18 cellular contexts compared by ENCODE assay signal in genomic region chr4:2652415-2653155, GRCh38.
A peak's percentile ranks its signal among the peaks of the same experiment; 100 is the strongest.
DNase-seq lines count a peak whose midpoint lies in the region; ATAC-seq and TF ChIP-seq lines count a peak whose summit lies in the region.
"Had no signal": no experiment of that assay in that cellular context is flagged by ENCODE, and none has a peak within 500 bp of the region (broad histone marks: within the 10 kb centered on the region; RNA-seq: fewer than 3 reads in every experiment).

No MANE protein-coding gene starts in this region.

- ATAC-seq in Right ventricle myocardium inferior: no peak
- peak; percentile 57 for ATAC-seq in activated CD8-positive, alpha-beta T cell treated with anti-CD3 and anti-CD28 coated beads for 36 hours
- ATAC-seq in memory B cell (ENCODE audit: low read depth): no peak
- no peak for ATAC-seq in upper lobe of right lung
- ATAC-seq in HG03354 (IDR thresholded peaks at IDR 0.05; ENCODE audit: poor library complexity, severe bottlenecking, unreplicated experiment): no peak

- in situ Hi-C loops in G401 (cut with HindIII; ENCODE audit: low sequenced_read_pairs): no loop called here

- H3K9me3 ChIP-seq in right atrium auricular region: no peaks in the 10 kb centered on the region
- no peaks in the 10 kb centered on the region for H3K9me3 ChIP-seq in upper lobe of right lung
- H3K9me3 ChIP-seq: adrenal gland, thoracic aorta had no signal

- peaks cover 39% of the 10 kb centered on the region for H3K36me3 ChIP-seq in right atrium auricular region
- peaks cover 62% of the 10 kb centered on the region for H3K36me3 ChIP-seq in upper lobe of right lung

- no peaks in the 10 kb centered on the region for H3K4me1 ChIP-seq in right atrium auricular region
- H3K4me1 ChIP-seq in upper lobe of right lung: no peaks in the 10 kb centered on the region
- H3K4me1 ChIP-seq: adrenal gland had no signal

- H3K27me3 ChIP-seq in right atrium auricular region (no peaks in the 10 kb centered on the region), upper lobe of right lung (no peaks in the 10 kb centered on the region)
- H3K27me3 ChIP-seq: adrenal gland had no signal

- CTCF ChIA-PET in activated CD8-positive, alpha-beta T cell treated with anti-CD3 and anti-CD28 coated beads for 36 hours (lab: Charles Lee): no interaction called here

- H3K4me3 Mint-ChIP-seq in activated CD8-positive, alpha-beta T cell treated with anti-CD3 and anti-CD28 coated beads for 36 hours: peak overlapping the region; percentile 27
- no peak overlapping the region for H3K4me3 Mint-ChIP-seq in memory B cell
- H3K4me3 Mint-ChIP-seq: nephron had no signal

- H3K4me3 ChIP-seq in right atrium auricular region (no peak overlapping the region), upper lobe of right lung (no peak overlapping the region)
- H3K4me3 ChIP-seq: adrenal gland, thoracic aorta had no signal

- H3K4me1 Mint-ChIP-seq in activated CD8-positive, alpha-beta T cell treated with anti-CD3 and anti-CD28 coated beads for 36 hours (ENCODE audit: low read depth): peaks cover 27% of the 10 kb centered on the region
- peaks cover 7% of the 10 kb centered on the region for H3K4me1 Mint-ChIP-seq in memory B cell
- H3K4me1 Mint-ChIP-seq: nephron had no signal

- H3K27me3 Mint-ChIP-seq in activated CD8-positive, alpha-beta T cell treated with anti-CD3 and anti-CD28 coated beads for 36 hours: no peaks in the 10 kb centered on the region
- no peaks in the 10 kb centered on the region for H3K27me3 Mint-ChIP-seq in memory B cell

- H3K36me3 Mint-ChIP-seq in activated CD8-positive, alpha-beta T cell treated with anti-CD3 and anti-CD28 coated beads for 36 hours (ENCODE audit: low read depth): peaks cover 29% of the 10 kb centered on the region
- H3K36me3 Mint-ChIP-seq in memory B cell: peaks cover 18% of the 10 kb centered on the region

- peak overlapping the region; percentile 80 for H3K27ac Mint-ChIP-seq in activated CD8-positive, alpha-beta T cell treated with anti-CD3 and anti-CD28 coated beads for 36 hours
- H3K27ac Mint-ChIP-seq in memory B cell: peak overlapping the region; percentile 49

- intact Hi-C loops in Right ventricle myocardium inferior (cut with DNase I): loop anchor here (2.0 kb wide), 1 partner anchor 18 kb away; no protein-coding TSS in a partner anchor
- intact Hi-C loops in activated CD8-positive, alpha-beta T cell treated with anti-CD3 and anti-CD28 coated beads for 36 hours (cut with micrococcal nuclease): no loop called here
- intact Hi-C loops in upper lobe of right lung (cut with DNase I): no loop called here

- no peaks in the 10 kb centered on the region for H3K9me3 Mint-ChIP-seq in activated CD8-positive, alpha-beta T cell treated with anti-CD3 and anti-CD28 coated beads for 36 hours
- H3K9me3 Mint-ChIP-seq in memory B cell: no peaks in the 10 kb centered on the region
- H3K9me3 Mint-ChIP-seq: nephron had no signal

- H3K27ac ChIP-seq in right atrium auricular region (no peak overlapping the region), upper lobe of right lung (no peak overlapping the region)
- H3K27ac ChIP-seq: adrenal gland, thoracic aorta had no signal

- POLR2A ChIA-PET in activated CD8-positive, alpha-beta T cell treated with anti-CD3 and anti-CD28 coated beads for 36 hours (lab: Charles Lee): no interaction called here

- no peak for TF ChIP-seq CTCF in right atrium auricular region (IDR thresholded peaks at IDR 0.05)
- no peak for TF ChIP-seq CTCF in activated CD8-positive, alpha-beta T cell treated with anti-CD3 and anti-CD28 coated beads for 36 hours (IDR thresholded peaks at IDR 0.05)
- TF ChIP-seq CTCF in upper lobe of right lung (IDR thresholded peaks at IDR 0.05): no peak

- peak; percentile 21 for DNase-seq in right atrium auricular region (ENCODE audit: low spot score)
- no peak for DNase-seq in Right ventricle myocardium inferior (ENCODE audit: missing footprints)
- DNase-seq in activated CD8-positive, alpha-beta T cell treated with anti-CD3 and anti-CD28 coated beads for 36 hours: peak; percentile 26
- no peak for DNase-seq in memory B cell (ENCODE audit: low spot score in 2 of 2)
- DNase-seq in upper lobe of right lung: peak; percentile 22
- no peak for DNase-seq in effector CD4-positive, alpha-beta T cell
- no peak for DNase-seq in G401 (ENCODE audit: low spot score)
- DNase-seq: AML-193, DMS53, foreskin fibroblast, NCI-H1694, NCI-H446 treated with DMSO at 0.1 percent for 48 hours, retina, Right ventricle myocardium superior had no signal

Comparison
In these comparisons a context has a peak if more than half of its experiments do, and no peak if none do; other contexts are left out.
1. DNase-seq: peak in right atrium auricular region (single experiment), activated CD8-positive, alpha-beta T cell treated with anti-CD3 and anti-CD28 coated beads for 36 hours (single experiment) and upper lobe of right lung (single experiment); none in Right ventricle myocardium inferior (single experiment), memory B cell (0 of 2), effector CD4-positive, alpha-beta T cell (single experiment) and G401 (single experiment).